ENCODE assay signal across 34 cellular contexts in the genomic region with DNA sequence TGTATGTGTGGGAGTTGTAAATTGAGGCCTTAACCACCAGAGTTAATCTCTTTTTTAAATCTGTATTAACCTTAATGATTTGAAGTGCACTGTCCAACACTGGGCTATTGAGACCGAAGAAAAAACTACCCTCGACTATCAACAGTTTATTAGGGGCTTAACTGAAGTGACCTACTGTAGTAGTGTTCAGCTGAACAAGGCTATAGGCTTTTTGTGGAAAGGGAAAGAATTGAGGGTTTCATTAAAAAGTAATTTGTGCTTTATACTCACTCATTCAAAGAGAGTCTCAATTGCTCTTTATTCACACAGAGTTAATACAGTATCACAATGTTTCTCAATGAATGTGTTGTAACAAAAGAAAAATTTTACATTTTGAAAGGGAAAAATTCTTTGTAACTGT.
"Had no signal": no experiment of that assay in that cellular context is flagged by ENCODE, and none has a peak within 500 bp of the region (broad histone marks: within the 10 kb centered on the region; RNA-seq: fewer than 3 reads in every experiment).

No MANE protein-coding gene starts in this region.

- H3K27me3 Mint-ChIP-seq: activated B cell treated with CpG ODN at 0.5 μM for 24 hours; activated CD4-positive, alpha-beta memory T cell treated with anti-CD3 and anti-CD28 coated beads for 36 hours; activated naive CD4-positive, alpha-beta T cell treated with anti-CD3 and anti-CD28 coated beads, Interleukin-2, amount 50 U/mL, for 24 hours had no signal

- H3K4me3 Mint-ChIP-seq: activated B cell treated with CpG ODN at 0.5 μM for 24 hours; activated CD4-positive, alpha-beta memory T cell treated with anti-CD3 and anti-CD28 coated beads for 36 hours; activated CD4-positive, alpha-beta T cell treated with anti-CD3 and anti-CD28 coated beads, Interleukin-2, amount 10 ng/mL, durations not matched to agents 24 days and 14 days; activated CD8-positive, alpha-beta memory T cell treated with anti-CD3 and anti-CD28 coated beads, Interleukin-2, amount 10 ng/mL, durations not matched to agents 7 days and 5 days; activated CD8-positive, alpha-beta T cell treated with anti-CD3 and anti-CD28 coated beads, Interleukin-2, amount 10 ng/mL, durations not matched to agents 7 days and 5 days; activated naive CD4-positive, alpha-beta T cell treated with anti-CD3 and anti-CD28 coated beads for 36 hours; activated naive CD4-positive, alpha-beta T cell treated with anti-CD3 and anti-CD28 coated beads, Interleukin-2, amount 50 U/mL, for 24 hours; activated T-helper 1 cell treated with anti-CD3 and anti-CD28 coated beads, Interleukin-12 subunit alpha, Interleukin-12 subunit beta, Interleukin-2, Interleukin-4 antibody, amounts not matched to agents 30 ng/mL and 10 ng/mL and 1 ng/mL, durations not matched to agents 14 hours and 24 hours and 36 hours; T-helper 17 cell; T-helper 2 cell treated with Interferon-gamma antibody and Interleukin-4, amounts not matched to agents 5 μg/mL and 100 μg/mL, for 36 hours had no signal

- H3K9me3 ChIP-seq: body of pancreas, breast epithelium, colonic mucosa, esophagus squamous epithelium had no signal

- ATAC-seq: activated CD4-positive, CD25-positive, alpha-beta regulatory T cell treated with anti-CD3 and anti-CD28 coated beads, Interleukin-2, amount 50 U/mL, for 24 hours; activated CD8-positive, alpha-beta memory T cell treated with anti-CD3 and anti-CD28 coated beads, Interleukin-2, amount 10 ng/mL, durations not matched to agents 7 days and 5 days; activated CD8-positive, alpha-beta T cell treated with anti-CD3 and anti-CD28 coated beads, Interleukin-2, amount 10 ng/mL, durations not matched to agents 7 days and 5 days; body of pancreas; T-helper 17 cell had no signal

- DNase-seq: activated B cell treated with CpG ODN at 0.5 μM for 24 hours; activated CD4-positive, alpha-beta memory T cell treated with anti-CD3 and anti-CD28 coated beads for 36 hours; activated CD4-positive, alpha-beta T cell treated with anti-CD3 and anti-CD28 coated beads, Interleukin-2, amount 10 ng/mL, durations not matched to agents 24 days and 14 days; activated CD8-positive, alpha-beta memory T cell treated with anti-CD3 and anti-CD28 coated beads, Interleukin-2, amount 10 ng/mL, durations not matched to agents 7 days and 5 days; activated CD8-positive, alpha-beta memory T cell treated with anti-CD3 and anti-CD28 coated beads, Interleukin-2, amount 50 U/mL, for 4 hours; activated CD8-positive, alpha-beta T cell treated with anti-CD3 and anti-CD28 coated beads, Interleukin-2, amount 10 ng/mL, durations not matched to agents 7 days and 5 days; activated effector memory CD4-positive, alpha-beta T cell treated with anti-CD3 and anti-CD28 coated beads, Interleukin-2, amount 50 U/mL, for 16 hours; activated naive CD4-positive, alpha-beta T cell treated with anti-CD3 and anti-CD28 coated beads for 36 hours; activated T-cell treated with anti-CD3 and anti-CD28 coated beads, Interleukin-2, amount 50 U/mL, for 1 hour; activated T-cell treated with anti-CD3 and anti-CD28 coated beads, Interleukin-2, amount 50 U/mL, for 48 hours; amygdala; aorta; body of pancreas; central memory CD4-positive, alpha-beta T cell; cerebellar nuclear complex; colonic mucosa; effector CD8-positive, alpha-beta T cell; esophagus squamous epithelium; head of caudate nucleus; hippocampal formation; T-helper 1 cell; T-helper 17 cell; T1000 had no signal

- H3K36me3 ChIP-seq: breast epithelium, cardiac muscle cell, colonic mucosa, esophagus squamous epithelium had no signal

- H3K27ac ChIP-seq: body of pancreas, breast epithelium, cardiac muscle cell, colonic mucosa, epithelial cell of prostate, esophagus squamous epithelium, VCaP had no signal

- H3K36me3 Mint-ChIP-seq: activated CD4-positive, alpha-beta memory T cell treated with anti-CD3 and anti-CD28 coated beads for 36 hours; activated CD8-positive, alpha-beta memory T cell treated with anti-CD3 and anti-CD28 coated beads, Interleukin-2, amount 10 ng/mL, durations not matched to agents 7 days and 5 days; activated naive CD4-positive, alpha-beta T cell treated with anti-CD3 and anti-CD28 coated beads, Interleukin-2, amount 50 U/mL, for 24 hours had no signal

- H3K4me3 ChIP-seq: body of pancreas, breast epithelium, cardiac muscle cell, colonic mucosa, esophagus squamous epithelium had no signal

- H3K4me1 Mint-ChIP-seq: activated B cell treated with CpG ODN at 0.5 μM for 24 hours; activated CD4-positive, alpha-beta T cell treated with anti-CD3 and anti-CD28 coated beads, Interleukin-2, amount 10 ng/mL, durations not matched to agents 24 days and 14 days; activated CD8-positive, alpha-beta memory T cell treated with anti-CD3 and anti-CD28 coated beads, Interleukin-2, amount 10 ng/mL, durations not matched to agents 7 days and 5 days; activated naive CD4-positive, alpha-beta T cell treated with anti-CD3 and anti-CD28 coated beads, Interleukin-2, amount 50 U/mL, for 24 hours; T-helper 17 cell had no signal

- H3K4me1 ChIP-seq: body of pancreas, breast epithelium, colonic mucosa, esophagus squamous epithelium had no signal

- H3K27me3 ChIP-seq: body of pancreas, breast epithelium, cardiac muscle cell, colonic mucosa, esophagus squamous epithelium had no signal

- H3K9me3 Mint-ChIP-seq: activated B cell treated with CpG ODN at 0.5 μM for 24 hours; activated CD4-positive, alpha-beta memory T cell treated with anti-CD3 and anti-CD28 coated beads for 36 hours; activated CD4-positive, alpha-beta T cell treated with anti-CD3 and anti-CD28 coated beads, Interleukin-2, amount 10 ng/mL, durations not matched to agents 24 days and 14 days; activated naive CD4-positive, alpha-beta T cell treated with anti-CD3 and anti-CD28 coated beads for 36 hours; activated naive CD4-positive, alpha-beta T cell treated with anti-CD3 and anti-CD28 coated beads, Interleukin-2, amount 50 U/mL, for 24 hours; activated T-helper 1 cell treated with anti-CD3 and anti-CD28 coated beads, Interleukin-12 subunit alpha, Interleukin-12 subunit beta, Interleukin-2, Interleukin-4 antibody, amounts not matched to agents 30 ng/mL and 10 ng/mL and 1 ng/mL, durations not matched to agents 14 hours and 24 hours and 36 hours; activated T-helper 2 cell treated with anti-CD3 and anti-CD28 coated beads, Interferon-gamma antibody, Interleukin-2, Interleukin-4, amounts not matched to agents 10 μg/mL and 5 μg/mL and 100 μg/mL, durations not matched to agents 14 hours and 24 hours and 36 hours; T-helper 2 cell treated with Interferon-gamma antibody and Interleukin-4, amounts not matched to agents 5 μg/mL and 100 μg/mL, for 36 hours had no signal

- FAIRE-seq: endometrium, endothelial cell of umbilical vein had no signal

- H3K27ac Mint-ChIP-seq: activated B cell treated with CpG ODN at 0.5 μM for 24 hours; activated CD4-positive, alpha-beta memory T cell treated with anti-CD3 and anti-CD28 coated beads for 36 hours; activated CD4-positive, alpha-beta T cell treated with anti-CD3 and anti-CD28 coated beads, Interleukin-2, amount 10 ng/mL, durations not matched to agents 24 days and 14 days; activated CD8-positive, alpha-beta memory T cell treated with anti-CD3 and anti-CD28 coated beads, Interleukin-2, amount 10 ng/mL, durations not matched to agents 7 days and 5 days; activated CD8-positive, alpha-beta T cell treated with anti-CD3 and anti-CD28 coated beads, Interleukin-2, amount 10 ng/mL, durations not matched to agents 7 days and 5 days; activated naive CD4-positive, alpha-beta T cell treated with anti-CD3 and anti-CD28 coated beads for 36 hours; activated naive CD4-positive, alpha-beta T cell treated with anti-CD3 and anti-CD28 coated beads, Interleukin-2, amount 50 U/mL, for 24 hours; activated T-helper 1 cell treated with anti-CD3 and anti-CD28 coated beads, Interleukin-12 subunit alpha, Interleukin-12 subunit beta, Interleukin-2, Interleukin-4 antibody, amounts not matched to agents 30 ng/mL and 10 ng/mL and 1 ng/mL, durations not matched to agents 14 hours and 24 hours and 36 hours; activated T-helper 2 cell treated with anti-CD3 and anti-CD28 coated beads, Interferon-gamma antibody, Interleukin-2, Interleukin-4, amounts not matched to agents 10 μg/mL and 5 μg/mL and 100 μg/mL, durations not matched to agents 14 hours and 24 hours and 36 hours; T-helper 17 cell; T-helper 2 cell treated with Interferon-gamma antibody and Interleukin-4, amounts not matched to agents 5 μg/mL and 100 μg/mL, for 36 hours had no signal
